12 cellular contexts compared by ENCODE assay signal in genomic region chrX:39201305-39201990, GRCh38.
A peak's percentile ranks its signal among the peaks of the same experiment; 100 is the strongest.
DNase-seq lines count a peak whose midpoint lies in the region; ATAC-seq, FAIRE-seq and TF ChIP-seq lines count a peak whose summit lies in the region.
"Had no signal": no experiment of that assay in that cellular context is flagged by ENCODE, and none has a peak within 500 bp of the region (broad histone marks: within the 10 kb centered on the region; RNA-seq: fewer than 3 reads in every experiment).

No MANE protein-coding gene starts in this region.

- H3K9me3 ChIP-seq in IMR-90 (ENCODE audit: control insufficient read depth, insufficient read depth, low read length) (no peaks in the 10 kb centered on the region), astrocyte (ENCODE audit: insufficient read depth, low read depth, low read length) (no peaks in the 10 kb centered on the region), upper lobe of right lung (no peaks in the 10 kb centered on the region)
- no peaks in the 10 kb centered on the region for H3K9me3 ChIP-seq in effector memory CD4-positive, alpha-beta T cell (ENCODE audit: control insufficient read depth, low read length)

- H3K18ac ChIP-seq in IMR-90 (ENCODE audit: low read depth, low read length) = no peak overlapping the region
- no peak overlapping the region for H3K18ac ChIP-seq in mesendoderm (ENCODE audit: low read length)

- H2AFZ ChIP-seq in IMR-90 (replicated peaks; ENCODE audit: low read length, poor library complexity) (no peak overlapping the region), astrocyte (ENCODE audit: low read depth, low read length) (no peak overlapping the region)

- dilution Hi-C loops in IMR-90 (cut with HindIII; ENCODE audit: low sequenced_read_pairs, unreplicated experiment) = no loop called here

- peaks cover 16% of the 10 kb centered on the region for H3K4me1 Mint-ChIP-seq in astrocyte (ENCODE audit: low read depth, unreplicated experiment)

- H3K36me3 Mint-ChIP-seq in astrocyte (ENCODE audit: low read depth, unreplicated experiment) = no peaks in the 10 kb centered on the region
- H3K36me3 Mint-ChIP-seq: WTC11 had no signal

- no peak for TF ChIP-seq RAD21 in IMR-90 (IDR thresholded peaks at IDR 0.05; ENCODE audit: low read length)

- in situ Hi-C loops in IMR-90 (cut with MboI; ENCODE audit: low sequenced_read_pairs) = loop anchor here (10.0 kb wide), 1 partner anchor 57 kb away; no protein-coding TSS in a partner anchor

- WGBS in IMR-90 (ENCODE audit: extremely low coverage in 2 of 2, insufficient read length in 1 of 2), 2 experiments = no CpG with 5 or more reads among the region's 6 CpGs
- no CpG with 5 or more reads among the region's 6 CpGs for WGBS in mesendoderm (ENCODE audit: extremely low coverage, insufficient coverage, low lambda C conversion rate)

- peaks cover 2% of the 10 kb centered on the region for H3K9me3 Mint-ChIP-seq in astrocyte (ENCODE audit: unreplicated experiment)
- H3K9me3 Mint-ChIP-seq: WTC11 had no signal

- DNase-seq in activated CD4-positive, alpha-beta T cell treated with anti-CD3 and anti-CD28 coated beads for 48 hours = peak; percentile 23
- DNase-seq in activated CD4-positive, alpha-beta T cell treated with anti-CD3 and anti-CD28 coated beads, Interleukin-2, amount 50 U/mL, for 4 hours = no peak
- DNase-seq in IMR-90 (no peak), astrocyte (ENCODE audit: low read depth) (peak; percentile 87), mesendoderm (peak; percentile 74), upper lobe of right lung (no peak)
- DNase-seq in effector memory CD4-positive, alpha-beta T cell = no peak
- DNase-seq: dorsolateral prefrontal cortex, NCI-H446, Right ventricle myocardium superior had no signal

- H2BK5ac ChIP-seq in IMR-90 (ENCODE audit: low read depth, low read length, poor library complexity, severe bottlenecking) (no peak overlapping the region), mesendoderm (ENCODE audit: low read length) (no peak overlapping the region)

- ATAC-seq in IMR-90 (ENCODE audit: low read depth) (no peak), HG03097 (IDR thresholded peaks at IDR 0.05; ENCODE audit: low FRiP score, unreplicated experiment) (no peak), upper lobe of right lung (no peak)
- ATAC-seq: WTC11 had no signal

- H3K27me3 ChIP-seq in IMR-90 (ENCODE audit: control insufficient read depth, insufficient read depth, low read length) (peaks cover 9% of the 10 kb centered on the region; the same call in 1 of the 2 replicates), astrocyte (ENCODE audit: insufficient read depth, low read length) (peaks cover 2% of the 10 kb centered on the region), mesendoderm (ENCODE audit: insufficient read depth, low read length, poor library complexity) (no peaks in the 10 kb centered on the region), upper lobe of right lung (no peaks in the 10 kb centered on the region)
- no peaks in the 10 kb centered on the region for H3K27me3 ChIP-seq in effector memory CD4-positive, alpha-beta T cell (replicated peaks; ENCODE audit: control insufficient read depth, insufficient read depth, low read length, poor library complexity, severe bottlenecking)

- BruUV-seq in IMR-90 (replicated peaks; lab: Mats Ljungman, UMichigan) = no TSS peak

- H3K23ac ChIP-seq in IMR-90 (ENCODE audit: low read depth, low read length) = no peak overlapping the region
- no peak overlapping the region for H3K23ac ChIP-seq in mesendoderm (ENCODE audit: low read length)

- peak overlapping the region; percentile 87 for H3K27ac Mint-ChIP-seq in astrocyte (ENCODE audit: unreplicated experiment)
- H3K27ac Mint-ChIP-seq: WTC11 had no signal

- no peak overlapping the region for H3K9ac ChIP-seq in IMR-90 (ENCODE audit: low read depth, low read length)
- H3K9ac ChIP-seq in astrocyte (ENCODE audit: low read length) = peak overlapping the region; percentile 35
- no peak overlapping the region for H3K9ac ChIP-seq in mesendoderm (ENCODE audit: low read length)

- no peak for TF ChIP-seq CTCF in IMR-90 (conservative IDR thresholded peaks at IDR 0.05; ENCODE audit: low read depth, low read length)
- TF ChIP-seq CTCF in astrocyte (IDR thresholded peaks at IDR 0.05; ENCODE audit: insufficient read depth, low read depth, low read length) = no peak
- no peak for TF ChIP-seq CTCF in upper lobe of right lung (IDR thresholded peaks at IDR 0.05)

- H3K4me3 Mint-ChIP-seq in astrocyte (ENCODE audit: unreplicated experiment) = no peak overlapping the region
- H3K4me3 Mint-ChIP-seq: WTC11 had no signal

- H2AK9ac ChIP-seq in IMR-90 (replicated peaks; ENCODE audit: low read depth, low read length, poor library complexity) = no peak overlapping the region

- H4K8ac ChIP-seq in IMR-90 (ENCODE audit: low read depth in 2 of 2, low read length in 2 of 2) (no peak overlapping the region), mesendoderm (ENCODE audit: low read depth, low read length) (no peak overlapping the region)

- no peak overlapping the region for H3K4ac ChIP-seq in IMR-90 (ENCODE audit: low read depth, low read length)
- H3K4ac ChIP-seq in mesendoderm (ENCODE audit: low read depth, low read length) = no peak overlapping the region

- H3K4me2 ChIP-seq in IMR-90 (ENCODE audit: low read depth, low read length) = no peak overlapping the region
- H3K4me2 ChIP-seq in astrocyte (ENCODE audit: low read length) = peak overlapping the region; percentile 65
- no peak overlapping the region for H3K4me2 ChIP-seq in mesendoderm (ENCODE audit: low read length)

- no peaks in the 10 kb centered on the region for H3K79me2 ChIP-seq in astrocyte (ENCODE audit: insufficient read depth, low read length)
- H3K79me2 ChIP-seq in mesendoderm (ENCODE audit: control insufficient read depth, insufficient read depth, low read length) = no peaks in the 10 kb centered on the region

- intact Hi-C loops in IMR-90 (cut with micrococcal nuclease) (no loop called here), upper lobe of right lung (cut with DNase I) (no loop called here)

- CTCF ChIA-PET in IMR-90 (lab: Yijun Ruan, JAX) = no interaction called here

- no peak overlapping the region for H4K5ac ChIP-seq in IMR-90 (ENCODE audit: low read depth, low read length)
- H4K5ac ChIP-seq in mesendoderm (ENCODE audit: low read length) = no peak overlapping the region

- H2BK20ac ChIP-seq in IMR-90 (ENCODE audit: low read depth, low read length) = no peak overlapping the region

- no peak overlapping the region for H3K56ac ChIP-seq in IMR-90 (ENCODE audit: extremely low read depth, insufficient read depth, low read length)
- H3K56ac ChIP-seq in mesendoderm (ENCODE audit: low read length) = no peak overlapping the region

- H3K4me3 ChIP-seq in IMR-90 (ENCODE audit: insufficient read depth, low read depth, low read length) (no peak overlapping the region), astrocyte (ENCODE audit: insufficient read depth, low read depth, low read length) (no peak overlapping the region), mesendoderm (ENCODE audit: low read length) (no peak overlapping the region), upper lobe of right lung (no peak overlapping the region)
- H3K4me3 ChIP-seq in effector memory CD4-positive, alpha-beta T cell (ENCODE audit: insufficient read depth, low read depth, low read length, poor library complexity, severe bottlenecking) = no peak overlapping the region
- H3K4me3 ChIP-seq: dorsolateral prefrontal cortex had no signal

- no peaks in the 10 kb centered on the region for H3K4me1 ChIP-seq in IMR-90 (ENCODE audit: control insufficient read depth, insufficient read depth, low read length)
- H3K4me1 ChIP-seq in astrocyte (ENCODE audit: insufficient read depth, low read length) = peaks cover 22% of the 10 kb centered on the region
- no peaks in the 10 kb centered on the region for H3K4me1 ChIP-seq in mesendoderm (ENCODE audit: control insufficient read depth, low read depth, low read length)
- peaks cover 9% of the 10 kb centered on the region for H3K4me1 ChIP-seq in effector memory CD4-positive, alpha-beta T cell (ENCODE audit: control insufficient read depth, insufficient read depth, low read length, poor library complexity, severe bottlenecking)
- H3K4me1 ChIP-seq in upper lobe of right lung = no peaks in the 10 kb centered on the region

- POLR2A ChIA-PET in IMR-90 (lab: Charles Lee; ENCODE audit: unreplicated experiment) = no interaction called here

- H3K36me3 ChIP-seq in IMR-90 (ENCODE audit: control insufficient read depth, insufficient read depth, low read length) = no peaks in the 10 kb centered on the region
- H3K36me3 ChIP-seq in astrocyte (ENCODE audit: insufficient read depth, low read length) = no peaks in the 10 kb centered on the region
- no peaks in the 10 kb centered on the region for H3K36me3 ChIP-seq in mesendoderm (ENCODE audit: control insufficient read depth, insufficient read depth, low read length)
- H3K36me3 ChIP-seq in effector memory CD4-positive, alpha-beta T cell (ENCODE audit: control insufficient read depth, insufficient read depth, low read length) = no peaks in the 10 kb centered on the region
- H3K36me3 ChIP-seq in upper lobe of right lung = no peaks in the 10 kb centered on the region

- no peaks in the 10 kb centered on the region for H3K27me3 Mint-ChIP-seq in astrocyte (ENCODE audit: low read depth, unreplicated experiment)

- peak; percentile 99 for FAIRE-seq in astrocyte (lab: Jason Lieb, UNC)

- H3K27ac ChIP-seq in IMR-90 (ENCODE audit: insufficient read depth, low read length) = no peak overlapping the region
- H3K27ac ChIP-seq in astrocyte (ENCODE audit: low read depth, low read length) = peak overlapping the region; percentile 25
- H3K27ac ChIP-seq in mesendoderm (ENCODE audit: low read depth, low read length) = no peak overlapping the region
- H3K27ac ChIP-seq in effector memory CD4-positive, alpha-beta T cell (ENCODE audit: insufficient read depth, low read length, poor library complexity, severe bottlenecking) = no peak overlapping the region
- no peak overlapping the region for H3K27ac ChIP-seq in upper lobe of right lung
- H3K27ac ChIP-seq: dorsolateral prefrontal cortex had no signal

- no peaks in the 10 kb centered on the region for H3K9me1 ChIP-seq in IMR-90 (ENCODE audit: insufficient read depth, low read length)

- no peak overlapping the region for H2BK15ac ChIP-seq in IMR-90 (ENCODE audit: low read depth, low read length)
- H2BK15ac ChIP-seq in mesendoderm (replicated peaks; ENCODE audit: low read depth) = no peak overlapping the region

- no peak overlapping the region for H4K91ac ChIP-seq in IMR-90 (ENCODE audit: insufficient read depth, low read depth, low read length)

- H3K79me1 ChIP-seq in IMR-90 (ENCODE audit: low read depth in 1 of 2, low read length in 2 of 2) = no peaks in the 10 kb centered on the region
- H3K79me1 ChIP-seq in mesendoderm (ENCODE audit: low read length) = no peaks in the 10 kb centered on the region

- no peak overlapping the region for H2AK5ac ChIP-seq in IMR-90 (ENCODE audit: low read depth, low read length)
- no peak overlapping the region for H2AK5ac ChIP-seq in mesendoderm (ENCODE audit: low read length)

- no peaks in the 10 kb centered on the region for H4K20me1 ChIP-seq in IMR-90 (ENCODE audit: insufficient read depth, low read length)
- H4K20me1 ChIP-seq in astrocyte (ENCODE audit: insufficient read depth, low read length) = no peaks in the 10 kb centered on the region

- no peak overlapping the region for H3K14ac ChIP-seq in IMR-90 (replicated peaks; ENCODE audit: low read depth, low read length)

- TF ChIP-seq POLR2A in IMR-90 (IDR thresholded peaks at IDR 0.05; ENCODE audit: low read depth, low read length) = no peak

- H2BK120ac ChIP-seq in IMR-90 (ENCODE audit: low read depth, low read length) = no peak overlapping the region
- no peak overlapping the region for H2BK120ac ChIP-seq in mesendoderm (ENCODE audit: low read depth, low read length)

Comparison
In these comparisons a context has a peak if more than half of its experiments do, and no peak if none do; other contexts are left out.
1. DNase-seq: peak in activated CD4-positive, alpha-beta T cell treated with anti-CD3 and anti-CD28 coated beads for 48 hours (single experiment), astrocyte (single experiment) and mesendoderm (single experiment); none in activated CD4-positive, alpha-beta T cell treated with anti-CD3 and anti-CD28 coated beads, Interleukin-2, amount 50 U/mL, for 4 hours (0 of 2), IMR-90 (single experiment), effector memory CD4-positive, alpha-beta T cell (0 of 3) and upper lobe of right lung (single experiment).